ENCODE assay signal across 24 cellular contexts in the genomic region with DNA sequence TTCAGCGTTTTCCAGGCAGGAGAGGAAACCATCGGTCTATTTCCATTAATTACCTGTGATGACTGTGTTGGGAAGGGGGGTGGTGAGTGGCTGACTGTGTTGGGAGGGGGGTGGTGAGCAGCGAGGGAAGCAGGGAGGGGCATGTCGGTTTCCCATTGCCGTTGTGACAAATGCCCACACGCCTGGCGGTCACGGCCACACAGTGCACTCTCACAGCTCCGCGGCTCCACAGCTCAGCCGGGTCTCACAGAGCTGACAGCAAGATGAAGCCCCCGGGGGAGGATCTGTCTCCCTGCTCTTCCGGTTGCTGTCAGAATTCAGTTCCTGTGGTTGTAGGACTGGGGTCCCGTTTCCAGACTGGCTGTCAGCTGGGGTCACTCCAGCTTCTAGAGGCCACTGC. TPM values are rescaled to one million over a fixed set of nuclear protein-coding genes. Genes with fewer than 3 reads are reported as not detected.
"Had no signal": no experiment of that assay in that cellular context is flagged by ENCODE, and none has a peak within 500 bp of the region (broad histone marks: within the 10 kb centered on the region; RNA-seq: fewer than 3 reads in every experiment).

No MANE protein-coding gene starts in this region.

- H3K27me3 ChIP-seq: brain microvascular endothelial cell had no signal

- FAIRE-seq: endothelial cell of umbilical vein had no signal

- H3K9me3 ChIP-seq: neutrophil had no signal

- H3K4me3 ChIP-seq: lung, SK-N-MC had no signal

- H3K4me3 Mint-ChIP-seq: activated CD4-positive, alpha-beta memory T cell treated with anti-CD3 and anti-CD28 coated beads, Interleukin-2, amount 10 ng/mL, durations not matched to agents 7 days and 5 days; central memory CD8-positive, alpha-beta T cell; mesothelial cell of epicardium; WTC11 had no signal

- H3K27ac ChIP-seq: brain microvascular endothelial cell, neutrophil, SK-N-MC had no signal

- H3K36me3 Mint-ChIP-seq: immature natural killer cell had no signal

- H3K36me3 ChIP-seq: brain microvascular endothelial cell, neutrophil had no signal

- H3K4me1 Mint-ChIP-seq: mesothelial cell of epicardium, WTC11 had no signal

- ATAC-seq: activated naive CD4-positive, alpha-beta T cell treated with anti-CD3 and anti-CD28 coated beads, Interleukin-2, amount 50 U/mL, for 72 hours had no signal

- H3K9me3 Mint-ChIP-seq: activated CD4-positive, alpha-beta memory T cell treated with anti-CD3 and anti-CD28 coated beads, Interleukin-2, amount 10 ng/mL, durations not matched to agents 7 days and 5 days; central memory CD8-positive, alpha-beta T cell had no signal

- H3K27ac Mint-ChIP-seq: activated CD4-positive, alpha-beta memory T cell treated with anti-CD3 and anti-CD28 coated beads, Interleukin-2, amount 10 ng/mL, durations not matched to agents 7 days and 5 days; immature natural killer cell; mesothelial cell of epicardium; WTC11 had no signal

- DNase-seq: activated CD4-positive, alpha-beta memory T cell treated with anti-CD3 and anti-CD28 coated beads, Interleukin-2, amount 10 ng/mL, durations not matched to agents 7 days and 5 days; activated CD4-positive, alpha-beta T cell treated with anti-CD3 and anti-CD28 coated beads for 4 hours; activated gamma-delta T cell; activated T-cell treated with anti-CD3 and anti-CD28 coated beads, Interleukin-2, amount 50 U/mL, for 48 hours; amygdala; brain microvascular endothelial cell; cortex of kidney; effector CD8-positive, alpha-beta T cell; foreskin fibroblast; immature natural killer cell; retina; stimulated activated CD4-positive, alpha-beta T cell treated with anti-CD3 and anti-CD28 coated beads, Interleukin-4, amount 100 ng/mL, for 1 hour; stimulated activated naive CD4-positive, alpha-beta T cell treated with Interleukin-2 at 50 U/mL for 16 hours; substantia nigra; trophoblast cell had no signal

RNA-seq across cellular contexts. Expression of a gene that starts 47.4 kb away (rescaled TPM):
- total RNA-seq: activated CD4-positive, alpha-beta memory T cell treated with anti-CD3 and anti-CD28 coated beads, Interleukin-2, amount 10 ng/mL, durations not matched to agents 7 days and 5 days; activated naive CD4-positive, alpha-beta T cell treated with anti-CD3 and anti-CD28 coated beads, Interleukin-2, amount 50 U/mL, for 72 hours; T-helper 1 cell treated with Interleukin-12 subunit alpha and Interleukin-12 subunit beta and Interleukin-4 antibody, amounts not matched to agents 30 ng/mL and 1 ng/mL, for 36 hours had no signal
- polyA plus RNA-seq: endothelial cell of umbilical vein had no signal
